ENCODE assay signal across 17 cellular contexts in the genomic region with DNA sequence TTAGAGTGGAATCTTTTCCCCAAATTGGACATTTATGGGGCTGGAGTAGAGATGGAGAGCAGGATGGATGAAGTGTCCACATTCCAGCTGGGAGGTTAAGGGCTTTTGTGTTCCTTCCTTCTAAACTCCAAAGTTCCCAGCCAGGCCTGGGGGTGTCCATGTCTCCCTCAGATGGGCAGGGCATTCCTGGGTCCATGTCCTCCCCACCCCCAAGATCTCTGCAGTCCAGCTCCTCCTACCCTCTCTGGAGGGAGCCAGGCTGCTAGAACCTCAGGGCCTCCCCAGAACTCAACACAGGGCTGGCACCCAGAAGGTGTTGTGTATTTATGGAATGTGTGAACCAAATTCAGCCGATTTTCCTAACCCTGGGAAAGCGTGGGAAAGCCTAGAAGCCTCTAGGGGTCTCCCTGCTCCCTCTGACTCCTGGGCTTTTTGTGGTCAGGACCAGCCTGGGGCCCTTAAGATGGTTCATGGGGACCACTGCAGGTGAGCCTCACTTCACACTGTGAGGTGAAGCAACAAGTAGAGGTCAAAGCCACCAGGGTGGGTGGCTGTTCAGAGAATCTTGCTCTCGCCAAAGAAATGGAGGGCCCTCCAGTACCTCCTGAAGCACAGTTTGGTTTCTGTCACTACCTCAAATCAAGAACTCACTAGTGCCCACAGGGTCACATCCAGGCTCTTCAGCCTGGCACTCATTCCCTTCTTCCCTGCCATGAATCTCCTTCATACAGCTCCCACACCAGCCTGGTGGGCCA. TPM values are rescaled to one million over a fixed set of nuclear protein-coding genes. Genes with fewer than 3 reads are reported as not detected.
DNase-seq lines count a peak whose midpoint lies in the region; ATAC-seq, FAIRE-seq and TF ChIP-seq lines count a peak whose summit lies in the region.
"Had no signal": no experiment of that assay in that cellular context is flagged by ENCODE, and none has a peak within 500 bp of the region (broad histone marks: within the 10 kb centered on the region; RNA-seq: fewer than 3 reads in every experiment).

No MANE protein-coding gene starts in this region.

- H3K4me1 ChIP-seq in PC-9 (replicated peaks; ENCODE audit: insufficient read depth) (peaks cover 18% of the 10 kb centered on the region), foreskin keratinocyte (no peaks in the 10 kb centered on the region), upper lobe of right lung (no peaks in the 10 kb centered on the region)
- H3K4me1 ChIP-seq: adrenal gland, uterus had no signal

- H3K27ac ChIP-seq in PC-9 = no peak overlapping the region
- no peak overlapping the region for H3K27ac ChIP-seq in foreskin keratinocyte
- H3K27ac ChIP-seq in upper lobe of right lung = no peak overlapping the region
- H3K27ac ChIP-seq: adrenal gland, C4-2B, uterus had no signal

- peak; percentile 34 for DNase-seq in 8988T
- no peak for DNase-seq in D721Med (ENCODE audit: insufficient read length, low spot score)
- no peak for DNase-seq in PC-9
- no peak for DNase-seq in foreskin keratinocyte
- no peak for DNase-seq in upper lobe of right lung
- no peak for DNase-seq in MG63
- DNase-seq in SHP77 (lab: John Stamatoyannopoulos, UW) = no peak
- DNase-seq: adrenal gland; foreskin melanocyte; NCI-H2081 treated with DMSO at 0.1 percent for 48 hours; stimulated activated CD4-positive, alpha-beta T cell treated with anti-CD3 and anti-CD28 coated beads, Interleukin-4, amount 100 ng/mL, for 4 hours; uterus had no signal

- ATAC-seq in foreskin keratinocyte = no peak
- ATAC-seq in upper lobe of right lung = no peak
- ATAC-seq in HG03469 (IDR thresholded peaks at IDR 0.05; ENCODE audit: unreplicated experiment) = no peak
- ATAC-seq: activated CD4-positive, CD25-positive, alpha-beta regulatory T cell treated with anti-CD3 and anti-CD28 coated beads, Interleukin-2, amount 50 U/mL, for 24 hours; stimulated activated memory B cell treated with anti-CD40 and anti-IgM and Interleukin-4, amounts not matched to agents 10 μg/mL and 1 μg/mL and 100 μg/mL, for 72 hours had no signal

- H3K27me3 ChIP-seq in PC-9 (ENCODE audit: insufficient read depth, low read depth) (peaks cover 45% of the 10 kb centered on the region), foreskin keratinocyte (peaks cover 96% of the 10 kb centered on the region), upper lobe of right lung (peaks cover 44% of the 10 kb centered on the region), MG63 (no peaks in the 10 kb centered on the region)
- H3K27me3 ChIP-seq: adrenal gland, uterus had no signal

- H3K4me3 ChIP-seq in PC-9 (no peak overlapping the region), upper lobe of right lung (no peak overlapping the region), MG63 (no peak overlapping the region)
- H3K4me3 ChIP-seq: adrenal gland, uterus had no signal

- H3K9me2 ChIP-seq in PC-9 (ENCODE audit: insufficient read depth) = no peaks in the 10 kb centered on the region

- peak; percentile 6 for TF ChIP-seq CTCF in D721Med (IDR thresholded peaks at IDR 0.05; ENCODE audit: insufficient read depth, missing control alignments)
- no peak for TF ChIP-seq CTCF in PC-9 (conservative IDR thresholded peaks at IDR 0.05)
- TF ChIP-seq CTCF in foreskin keratinocyte (conservative IDR thresholded peaks at IDR 0.05) = peak; percentile 13
- no peak for TF ChIP-seq CTCF in upper lobe of right lung (IDR thresholded peaks at IDR 0.05)

- H3K9me3 ChIP-seq in PC-9 (ENCODE audit: insufficient read depth, low read depth) (no peaks in the 10 kb centered on the region), upper lobe of right lung (no peaks in the 10 kb centered on the region), MG63 (no peaks in the 10 kb centered on the region)
- H3K9me3 ChIP-seq: adrenal gland, uterus had no signal

- FAIRE-seq in D721Med (lab: Jason Lieb, UNC) = no peak
- FAIRE-seq: G401.6 had no signal

- H2AFZ ChIP-seq in PC-9 = no peak overlapping the region

- H3F3A ChIP-seq in PC-9 (ENCODE audit: insufficient read depth, low read depth) = peaks cover 8% of the 10 kb centered on the region; the same call in 1 of the 2 replicates

- no peaks in the 10 kb centered on the region for H3K79me2 ChIP-seq in PC-9 (ENCODE audit: low read depth)

- BruUV-seq in PC-9 (replicated peaks; lab: Mats Ljungman, UMichigan) = no TSS peak

- POLR2A ChIA-PET in PC-9 (lab: Charles Lee; ENCODE audit: unreplicated experiment) = no interaction called here

- H3K36me3 ChIP-seq in PC-9 (ENCODE audit: low read depth) (no peaks in the 10 kb centered on the region), upper lobe of right lung (no peaks in the 10 kb centered on the region), MG63 (no peaks in the 10 kb centered on the region)
- H3K36me3 ChIP-seq: adrenal gland, uterus had no signal

- CTCF ChIA-PET in PC-9 (lab: Charles Lee) = no interaction called here

- H3K4me2 ChIP-seq in PC-9 = peak overlapping the region; percentile 76; the same call in 1 of the 2 replicates

- intact Hi-C loops in PC-9 (cut with micrococcal nuclease; ENCODE audit: unreplicated experiment) = no loop called here
- intact Hi-C loops in upper lobe of right lung (cut with DNase I) = no loop called here

- no peaks in the 10 kb centered on the region for H4K20me1 ChIP-seq in PC-9 (ENCODE audit: insufficient read depth)

RNA-seq across cellular contexts. Expression of gene GLIS1, which starts 54.8 kb away (rescaled TPM):
- total RNA-seq in PC-9 (2021) = not detected in 2 replicates
- total RNA-seq in foreskin keratinocyte = not detected in 2 replicates
- not detected in 2 replicates for polyA plus RNA-seq in foreskin keratinocyte
- total RNA-seq in upper lobe of right lung = 0.14 TPM
- total RNA-seq in MG63 (2014; rRNA removed; shearing (Covaris generic); ENCODE audit: low replicate concordance) = 1.4 TPM in 1 of 2 replicates, not detected in the other

Comparison
In these comparisons a context has a peak if more than half of its experiments do, and no peak if none do; other contexts are left out.
1. CTCF ChIP-seq: peak in D721Med (single experiment) and foreskin keratinocyte (single experiment); none in PC-9 (single experiment) and upper lobe of right lung (single experiment).